1 cellular context compared by ENCODE assay signal in the genomic region with DNA sequence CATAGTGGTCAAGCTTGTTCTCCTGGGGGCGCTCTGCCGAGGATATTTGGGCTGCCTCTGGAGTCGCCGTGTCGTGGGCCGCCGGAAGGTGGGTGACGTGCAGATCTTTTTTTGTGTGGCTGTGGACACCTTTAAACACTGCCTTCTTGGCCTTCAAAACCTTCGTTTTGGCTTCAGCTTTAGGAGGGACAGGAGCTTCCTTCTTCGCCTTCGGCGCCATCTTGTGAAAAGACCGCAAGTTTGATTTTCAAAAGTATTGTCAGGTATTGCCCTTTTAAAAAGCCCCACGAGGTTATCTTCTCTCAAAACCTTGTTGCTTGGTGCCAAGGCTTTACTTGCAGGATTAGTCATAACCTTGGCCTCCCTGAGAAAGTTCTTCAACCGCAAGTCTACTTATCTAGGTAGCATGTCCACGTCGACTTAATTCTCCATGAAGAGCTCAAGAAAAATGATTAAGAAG.
TF ChIP-seq lines count a peak whose summit lies in the region.

No MANE protein-coding gene starts in this region.

TF ChIP-seq in K562, 482 proteins besides CTCF, POLR2A, EP300 and RAD21 (continued from another document and continues in another):
- TF ChIP-seq, protein P1, sequence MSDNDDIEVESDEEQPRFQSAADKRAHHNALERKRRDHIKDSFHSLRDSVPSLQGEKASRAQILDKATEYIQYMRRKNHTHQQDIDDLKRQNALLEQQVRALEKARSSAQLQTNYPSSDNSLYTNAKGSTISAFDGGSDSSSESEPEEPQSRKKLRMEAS (CRISPR knock-in tag; IDR thresholded peaks at IDR 0.05), result peak; percentile 61; the same call in 1 of the 2 replicates
- TF ChIP-seq STAT5A (IDR thresholded peaks at IDR 0.05; ENCODE audit: borderline replicate concordance, low read length) (peak; percentile 57; the same call in 1 of the 2 replicates), TBL1XR1 (IDR thresholded peaks at IDR 0.05; ENCODE audit: low read length in 2 of 2) (peak in 1 of 2 experiments; percentile 50; a peak in 2 of 4 replicates), TEAD4 (IDR thresholded peaks at IDR 0.05; ENCODE audit: low read length) (peak; percentile 89), TEAD4 (CRISPR knock-in tag; IDR thresholded peaks at IDR 0.05; ENCODE audit: borderline replicate concordance) (no peak), CREM (IDR thresholded peaks at IDR 0.05; ENCODE audit: low read depth) (peak; percentile 43; the same call in 1 of the 2 replicates), JUN (IDR thresholded peaks at IDR 0.05; ENCODE audit: borderline replicate concordance, low read depth, low read length) (peak; percentile 89), JUN (CRISPR knock-in tag; IDR thresholded peaks at IDR 0.05; ENCODE audit: borderline replicate concordance) (no peak), TAL1 (IDR thresholded peaks at IDR 0.05) (peak; percentile 71), BRCA1 (IDR thresholded peaks at IDR 0.05) (no peak), BRCA1 (CRISPR knock-in tag; IDR thresholded peaks at IDR 0.05) (no peak), ZNF197 (CRISPR knock-in tag; IDR thresholded peaks at IDR 0.05; ENCODE audit: low read depth) (peak; percentile 65; the same call in 1 of the 2 replicates), FOXM1 (IDR thresholded peaks at IDR 0.05; ENCODE audit: low read depth) (peak; percentile 67; the same call in 1 of the 2 replicates), FOXM1 (CRISPR knock-in tag; IDR thresholded peaks at IDR 0.05; ENCODE audit: low read depth) (no peak), JUND (IDR thresholded peaks at IDR 0.05; ENCODE audit: borderline replicate concordance, low read depth, low read length) (peak; percentile 91), JUND (tag; IDR thresholded peaks at IDR 0.05; ENCODE audit: borderline replicate concordance, low read depth, low read length) (peak; percentile 84; the same call in 2 of the 3 replicates), ZNF232 (CRISPR knock-in tag; IDR thresholded peaks at IDR 0.05) (no peak), ARID2 (IDR thresholded peaks at IDR 0.05) (no peak), ZNF766 (CRISPR knock-in tag; conservative IDR thresholded peaks at IDR 0.05) (peak; percentile 80), RBFOX2 (IDR thresholded peaks at IDR 0.05; ENCODE audit: low read depth, low read length) (no peak), POLR2AphosphoS2 (IDR thresholded peaks at IDR 0.05; ENCODE audit: low read length) (no peak), FOS (IDR thresholded peaks at IDR 0.05; ENCODE audit: extremely low read depth, insufficient read length) (peak; percentile 10), THRAP3 (IDR thresholded peaks at IDR 0.05; ENCODE audit: borderline replicate concordance) (no peak), SMARCA4 (IDR thresholded peaks at IDR 0.05) (peak; percentile 84), NCOA4 (IDR thresholded peaks at IDR 0.05; ENCODE audit: partially characterized antibody) (no peak), TAF15 (IDR thresholded peaks at IDR 0.05; ENCODE audit: low read depth, low read length) (no peak), NR4A1 (CRISPR knock-in tag; IDR thresholded peaks at IDR 0.05) (no peak), NR4A1 (tag; IDR thresholded peaks at IDR 0.05) (peak; percentile 78), EHMT2 (IDR thresholded peaks at IDR 0.05) (0 out of 2 replicates have a peak, but pooled peaks have one; percentile 7), RCOR1 (IDR thresholded peaks at IDR 0.05; ENCODE audit: borderline replicate concordance in 1 of 2, low read depth in 2 of 2, low read length in 2 of 2) (peak; percentile 18 to 78; a peak in 2 of 4 replicates), ZNF780A (CRISPR knock-in tag; IDR thresholded peaks at IDR 0.05) (no peak), ZFX (CRISPR knock-in tag; IDR thresholded peaks at IDR 0.05) (no peak), CTBP1 (IDR thresholded peaks at IDR 0.05; ENCODE audit: borderline replicate concordance) (peak; percentile 32), SNIP1 (IDR thresholded peaks at IDR 0.05; ENCODE audit: low read depth) (peak; percentile 91), ATF1 (CRISPR knock-in tag; IDR thresholded peaks at IDR 0.05) (no peak), ATF1 (tag; IDR thresholded peaks at IDR 0.05) (peak; percentile 13; the same call in 1 of the 2 replicates), ZNF707 (CRISPR knock-in tag; conservative IDR thresholded peaks at IDR 0.05) (no peak), CC2D1A (IDR thresholded peaks at IDR 0.05) (no peak), TCFL5 (CRISPR knock-in tag; conservative IDR thresholded peaks at IDR 0.05) (no peak), ZNF175 (CRISPR knock-in tag; IDR thresholded peaks at IDR 0.05; ENCODE audit: low read depth) (peak; percentile 87; the same call in 1 of the 2 replicates), SIN3B (IDR thresholded peaks at IDR 0.05; ENCODE audit: low read depth) (no peak), ZNF274 (IDR thresholded peaks at IDR 0.05; ENCODE audit: borderline replicate concordance, low read depth, low read length) (no peak), MTA2 (IDR thresholded peaks at IDR 0.05; ENCODE audit: low read depth) (peak; percentile 42; the same call in 1 of the 2 replicates), XRCC3 (IDR thresholded peaks at IDR 0.05) (no peak), SMARCC2 (IDR thresholded peaks at IDR 0.05; ENCODE audit: low read depth) (peak; percentile 41; the same call in 1 of the 2 replicates), NEUROD1 (IDR thresholded peaks at IDR 0.05; ENCODE audit: borderline replicate concordance, low read depth, low read length, partially characterized antibody) (peak; percentile 34), MYC (IDR thresholded peaks at IDR 0.05; ENCODE audit: low read depth, low read length) (peak; percentile 51; the same call in 1 of the 2 replicates), MYC (CRISPR knock-in tag; IDR thresholded peaks at IDR 0.05; ENCODE audit: borderline replicate concordance, low read depth) (no peak), POLR2AphosphoS5 (IDR thresholded peaks at IDR 0.05; ENCODE audit: control insufficient read depth, insufficient read depth, low read depth, low read length) (peak; percentile 54; the same call in 1 of the 2 replicates)
- TF ChIP-seq, protein P2, sequence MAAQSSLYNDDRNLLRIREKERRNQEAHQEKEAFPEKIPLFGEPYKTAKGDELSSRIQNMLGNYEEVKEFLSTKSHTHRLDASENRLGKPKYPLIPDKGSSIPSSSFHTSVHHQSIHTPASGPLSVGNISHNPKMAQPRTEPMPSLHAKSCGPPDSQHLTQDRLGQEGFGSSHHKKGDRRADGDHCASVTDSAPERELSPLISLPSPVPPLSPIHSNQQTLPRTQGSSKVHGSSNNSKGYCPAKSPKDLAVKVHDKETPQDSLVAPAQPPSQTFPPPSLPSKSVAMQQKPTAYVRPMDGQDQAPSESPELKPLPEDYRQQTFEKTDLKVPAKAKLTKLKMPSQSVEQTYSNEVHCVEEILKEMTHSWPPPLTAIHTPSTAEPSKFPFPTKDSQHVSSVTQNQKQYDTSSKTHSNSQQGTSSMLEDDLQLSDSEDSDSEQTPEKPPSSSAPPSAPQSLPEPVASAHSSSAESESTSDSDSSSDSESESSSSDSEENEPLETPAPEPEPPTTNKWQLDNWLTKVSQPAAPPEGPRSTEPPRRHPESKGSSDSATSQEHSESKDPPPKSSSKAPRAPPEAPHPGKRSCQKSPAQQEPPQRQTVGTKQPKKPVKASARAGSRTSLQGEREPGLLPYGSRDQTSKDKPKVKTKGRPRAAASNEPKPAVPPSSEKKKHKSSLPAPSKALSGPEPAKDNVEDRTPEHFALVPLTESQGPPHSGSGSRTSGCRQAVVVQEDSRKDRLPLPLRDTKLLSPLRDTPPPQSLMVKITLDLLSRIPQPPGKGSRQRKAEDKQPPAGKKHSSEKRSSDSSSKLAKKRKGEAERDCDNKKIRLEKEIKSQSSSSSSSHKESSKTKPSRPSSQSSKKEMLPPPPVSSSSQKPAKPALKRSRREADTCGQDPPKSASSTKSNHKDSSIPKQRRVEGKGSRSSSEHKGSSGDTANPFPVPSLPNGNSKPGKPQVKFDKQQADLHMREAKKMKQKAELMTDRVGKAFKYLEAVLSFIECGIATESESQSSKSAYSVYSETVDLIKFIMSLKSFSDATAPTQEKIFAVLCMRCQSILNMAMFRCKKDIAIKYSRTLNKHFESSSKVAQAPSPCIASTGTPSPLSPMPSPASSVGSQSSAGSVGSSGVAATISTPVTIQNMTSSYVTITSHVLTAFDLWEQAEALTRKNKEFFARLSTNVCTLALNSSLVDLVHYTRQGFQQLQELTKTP (IDR thresholded peaks at IDR 0.05; ENCODE audit: low read depth in 1 of 2, partially characterized antibody in 2 of 2), result no peak
- TF ChIP-seq, protein P3, sequence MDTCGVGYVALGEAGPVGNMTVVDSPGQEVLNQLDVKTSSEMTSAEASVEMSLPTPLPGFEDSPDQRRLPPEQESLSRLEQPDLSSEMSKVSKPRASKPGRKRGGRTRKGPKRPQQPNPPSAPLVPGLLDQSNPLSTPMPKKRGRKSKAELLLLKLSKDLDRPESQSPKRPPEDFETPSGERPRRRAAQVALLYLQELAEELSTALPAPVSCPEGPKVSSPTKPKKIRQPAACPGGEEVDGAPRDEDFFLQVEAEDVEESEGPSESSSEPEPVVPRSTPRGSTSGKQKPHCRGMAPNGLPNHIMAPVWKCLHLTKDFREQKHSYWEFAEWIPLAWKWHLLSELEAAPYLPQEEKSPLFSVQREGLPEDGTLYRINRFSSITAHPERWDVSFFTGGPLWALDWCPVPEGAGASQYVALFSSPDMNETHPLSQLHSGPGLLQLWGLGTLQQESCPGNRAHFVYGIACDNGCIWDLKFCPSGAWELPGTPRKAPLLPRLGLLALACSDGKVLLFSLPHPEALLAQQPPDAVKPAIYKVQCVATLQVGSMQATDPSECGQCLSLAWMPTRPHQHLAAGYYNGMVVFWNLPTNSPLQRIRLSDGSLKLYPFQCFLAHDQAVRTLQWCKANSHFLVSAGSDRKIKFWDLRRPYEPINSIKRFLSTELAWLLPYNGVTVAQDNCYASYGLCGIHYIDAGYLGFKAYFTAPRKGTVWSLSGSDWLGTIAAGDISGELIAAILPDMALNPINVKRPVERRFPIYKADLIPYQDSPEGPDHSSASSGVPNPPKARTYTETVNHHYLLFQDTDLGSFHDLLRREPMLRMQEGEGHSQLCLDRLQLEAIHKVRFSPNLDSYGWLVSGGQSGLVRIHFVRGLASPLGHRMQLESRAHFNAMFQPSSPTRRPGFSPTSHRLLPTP (IDR thresholded peaks at IDR 0.05; ENCODE audit: borderline replicate concordance, extremely low read depth, insufficient read length), result no peak
- TF ChIP-seq, protein P4, sequence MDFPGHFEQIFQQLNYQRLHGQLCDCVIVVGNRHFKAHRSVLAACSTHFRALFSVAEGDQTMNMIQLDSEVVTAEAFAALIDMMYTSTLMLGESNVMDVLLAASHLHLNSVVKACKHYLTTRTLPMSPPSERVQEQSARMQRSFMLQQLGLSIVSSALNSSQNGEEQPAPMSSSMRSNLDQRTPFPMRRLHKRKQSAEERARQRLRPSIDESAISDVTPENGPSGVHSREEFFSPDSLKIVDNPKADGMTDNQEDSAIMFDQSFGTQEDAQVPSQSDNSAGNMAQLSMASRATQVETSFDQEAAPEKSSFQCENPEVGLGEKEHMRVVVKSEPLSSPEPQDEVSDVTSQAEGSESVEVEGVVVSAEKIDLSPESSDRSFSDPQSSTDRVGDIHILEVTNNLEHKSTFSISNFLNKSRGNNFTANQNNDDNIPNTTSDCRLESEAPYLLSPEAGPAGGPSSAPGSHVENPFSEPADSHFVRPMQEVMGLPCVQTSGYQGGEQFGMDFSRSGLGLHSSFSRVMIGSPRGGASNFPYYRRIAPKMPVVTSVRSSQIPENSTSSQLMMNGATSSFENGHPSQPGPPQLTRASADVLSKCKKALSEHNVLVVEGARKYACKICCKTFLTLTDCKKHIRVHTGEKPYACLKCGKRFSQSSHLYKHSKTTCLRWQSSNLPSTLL (IDR thresholded peaks at IDR 0.05), result no peak
- TF ChIP-seq, protein P5, sequence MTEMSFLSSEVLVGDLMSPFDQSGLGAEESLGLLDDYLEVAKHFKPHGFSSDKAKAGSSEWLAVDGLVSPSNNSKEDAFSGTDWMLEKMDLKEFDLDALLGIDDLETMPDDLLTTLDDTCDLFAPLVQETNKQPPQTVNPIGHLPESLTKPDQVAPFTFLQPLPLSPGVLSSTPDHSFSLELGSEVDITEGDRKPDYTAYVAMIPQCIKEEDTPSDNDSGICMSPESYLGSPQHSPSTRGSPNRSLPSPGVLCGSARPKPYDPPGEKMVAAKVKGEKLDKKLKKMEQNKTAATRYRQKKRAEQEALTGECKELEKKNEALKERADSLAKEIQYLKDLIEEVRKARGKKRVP (CRISPR knock-in tag; IDR thresholded peaks at IDR 0.05), result no peak
- TF ChIP-seq, protein P6, sequence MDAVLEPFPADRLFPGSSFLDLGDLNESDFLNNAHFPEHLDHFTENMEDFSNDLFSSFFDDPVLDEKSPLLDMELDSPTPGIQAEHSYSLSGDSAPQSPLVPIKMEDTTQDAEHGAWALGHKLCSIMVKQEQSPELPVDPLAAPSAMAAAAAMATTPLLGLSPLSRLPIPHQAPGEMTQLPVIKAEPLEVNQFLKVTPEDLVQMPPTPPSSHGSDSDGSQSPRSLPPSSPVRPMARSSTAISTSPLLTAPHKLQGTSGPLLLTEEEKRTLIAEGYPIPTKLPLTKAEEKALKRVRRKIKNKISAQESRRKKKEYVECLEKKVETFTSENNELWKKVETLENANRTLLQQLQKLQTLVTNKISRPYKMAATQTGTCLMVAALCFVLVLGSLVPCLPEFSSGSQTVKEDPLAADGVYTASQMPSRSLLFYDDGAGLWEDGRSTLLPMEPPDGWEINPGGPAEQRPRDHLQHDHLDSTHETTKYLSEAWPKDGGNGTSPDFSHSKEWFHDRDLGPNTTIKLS (IDR thresholded peaks at IDR 0.05; ENCODE audit: borderline replicate concordance, low read depth), result peak; percentile 57; the same call in 1 of the 2 replicates
- TF ChIP-seq, protein P7, sequence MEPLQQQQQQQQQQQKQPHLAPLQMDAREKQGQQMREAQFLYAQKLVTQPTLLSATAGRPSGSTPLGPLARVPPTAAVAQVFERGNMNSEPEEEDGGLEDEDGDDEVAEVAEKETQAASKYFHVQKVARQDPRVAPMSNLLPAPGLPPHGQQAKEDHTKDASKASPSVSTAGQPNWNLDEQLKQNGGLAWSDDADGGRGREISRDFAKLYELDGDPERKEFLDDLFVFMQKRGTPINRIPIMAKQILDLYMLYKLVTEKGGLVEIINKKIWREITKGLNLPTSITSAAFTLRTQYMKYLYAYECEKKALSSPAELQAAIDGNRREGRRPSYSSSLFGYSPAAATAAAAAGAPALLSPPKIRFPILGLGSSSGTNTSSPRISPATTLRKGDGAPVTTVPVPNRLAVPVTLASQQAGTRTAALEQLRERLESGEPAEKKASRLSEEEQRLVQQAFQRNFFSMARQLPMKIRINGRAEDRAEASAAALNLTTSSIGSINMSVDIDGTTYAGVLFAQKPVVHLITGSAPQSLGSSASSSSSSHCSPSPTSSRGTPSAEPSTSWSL (CRISPR knock-in tag; IDR thresholded peaks at IDR 0.05; ENCODE audit: borderline replicate concordance), result no peak
